In the genomic region with DNA sequence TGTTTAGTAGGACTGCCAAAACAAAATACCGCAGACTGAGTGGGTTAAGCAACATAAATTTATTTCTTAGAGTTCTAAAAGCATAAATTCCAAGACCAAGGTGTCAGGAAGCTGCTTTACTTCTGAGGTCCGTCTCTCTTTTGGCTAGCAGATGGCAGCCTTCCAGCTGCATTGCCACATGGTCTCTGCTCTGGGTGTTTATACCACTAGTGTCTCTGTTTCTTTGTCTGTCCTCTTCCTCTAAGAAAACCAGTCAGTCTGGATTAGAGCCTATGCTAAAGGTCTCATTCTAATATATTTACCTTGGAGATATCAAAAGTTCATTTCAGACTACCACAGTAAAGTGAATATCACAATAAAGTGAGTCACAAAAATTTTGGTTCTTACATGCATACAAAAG, we compare ENCODE assay signal across 20 cellular contexts.
A peak's percentile ranks its signal among the peaks of the same experiment; 100 is the strongest.
DNase-seq lines count a peak whose midpoint lies in the region; TF ChIP-seq lines count a peak whose summit lies in the region.
"Had no signal": no experiment of that assay in that cellular context is flagged by ENCODE, and none has a peak within 500 bp of the region (broad histone marks: within the 10 kb centered on the region; RNA-seq: fewer than 3 reads in every experiment).

No MANE protein-coding gene starts in this region.

- H3K27me3 ChIP-seq in SK-N-SH (ENCODE audit: insufficient read depth) (no peaks in the 10 kb centered on the region), prostate gland (replicated peaks; ENCODE audit: insufficient read depth) (no peaks in the 10 kb centered on the region)
- H3K27me3 ChIP-seq: gastrocnemius medialis, right atrium auricular region, upper lobe of right lung had no signal

- H3K9me2 ChIP-seq in SK-N-SH = no peaks in the 10 kb centered on the region

- peaks cover 0 to 2% of the 10 kb centered on the region in 2 experiments; a peak in 3 of 4 replicates for H3K4me1 ChIP-seq in SK-N-SH (ENCODE audit: control insufficient read depth in 1 of 2, insufficient read depth in 2 of 2, low read depth in 1 of 2, low read length in 1 of 2)
- H3K4me1 ChIP-seq in prostate gland (replicated peaks) = no peaks in the 10 kb centered on the region
- H3K4me1 ChIP-seq: A549, gastrocnemius medialis, right atrium auricular region, upper lobe of right lung had no signal

- no peak for TF ChIP-seq POLR2A in prostate gland (IDR thresholded peaks at IDR 0.05)

- H3K4me3 ChIP-seq in LNCaP clone FGC (ENCODE audit: low read depth, low read length) (no peak overlapping the region), choroid plexus epithelial cell (ENCODE audit: low read depth, low read length) (no peak overlapping the region), SK-N-SH (ENCODE audit: low read depth in 2 of 2, low read length in 1 of 2) (no peak overlapping the region), prostate gland (no peak overlapping the region)
- H3K4me3 ChIP-seq: A549, gastrocnemius medialis, right atrium auricular region, upper lobe of right lung had no signal

- no peaks in the 10 kb centered on the region for H3K79me2 ChIP-seq in SK-N-SH (ENCODE audit: insufficient read depth)

- H3K9me3 ChIP-seq in SK-N-SH (no peaks in the 10 kb centered on the region), prostate gland (no peaks in the 10 kb centered on the region)
- H3K9me3 ChIP-seq: A549, gastrocnemius medialis, upper lobe of right lung had no signal

- no peak overlapping the region for H3K9ac ChIP-seq in SK-N-SH

- 59% methylated on average over 2 of the region's 2 CpGs for WGBS in SK-N-SH (ENCODE audit: low lambda C conversion rate)
- WGBS in prostate gland = 21% methylated on average over 2 of the region's 2 CpGs

- H3K36me3 ChIP-seq in SK-N-SH (replicated peaks in 1 of 2; ENCODE audit: control insufficient read depth in 1 of 2, insufficient read depth in 2 of 2, low read length in 1 of 2) = no peaks in the 10 kb centered on the region
- H3K36me3 ChIP-seq in prostate gland = no peaks in the 10 kb centered on the region
- H3K36me3 ChIP-seq: gastrocnemius medialis, right atrium auricular region, upper lobe of right lung had no signal

- TF ChIP-seq EP300 in SK-N-SH (IDR thresholded peaks at IDR 0.05; ENCODE audit: borderline replicate concordance in 1 of 2, low read depth in 1 of 2, low read length in 1 of 2) = no peak

- no peaks in the 10 kb centered on the region for H4K20me1 ChIP-seq in SK-N-SH (ENCODE audit: insufficient read depth)

- no peak overlapping the region for H3K4me2 ChIP-seq in SK-N-SH
- H3K4me2 ChIP-seq: A549 had no signal

- no peaks in the 10 kb centered on the region for H3F3A ChIP-seq in SK-N-SH (replicated peaks; ENCODE audit: insufficient read depth)

- TF ChIP-seq CTCF in LNCaP clone FGC (IDR thresholded peaks at IDR 0.05; ENCODE audit: control insufficient read depth, extremely low read depth, insufficient read depth) (no peak), choroid plexus epithelial cell (conservative IDR thresholded peaks at IDR 0.05; ENCODE audit: low read depth, low read length) (no peak), SK-N-SH (IDR thresholded peaks at IDR 0.05) (no peak), prostate gland (IDR thresholded peaks at IDR 0.05) (no peak)

- TF ChIP-seq RAD21 in SK-N-SH (IDR thresholded peaks at IDR 0.05; ENCODE audit: low read length) = no peak

- DNase-seq in NCI-H524 (lab: John Stamatoyannopoulos, UW) (peak; percentile 4 to 35), NCI-H524 treated with DMSO at 0.1 percent for 48 hours (lab: John Stamatoyannopoulos, UW) (no peak), LNCaP clone FGC (ENCODE audit: low read depth) (peak; percentile 86), choroid plexus epithelial cell (ENCODE audit: low read depth) (peak; percentile 2), ureter (ENCODE audit: low spot score) (peak; percentile 43), SK-N-SH (no peak), ACHN (no peak), prostate gland (ENCODE audit: low spot score) (no peak)
- DNase-seq: activated CD4-positive, alpha-beta memory T cell treated with anti-CD3 and anti-CD28 coated beads, Interleukin-2, amount 10 ng/mL, durations not matched to agents 7 days and 5 days; activated CD4-positive, CD25-positive, alpha-beta regulatory T cell; activated T-cell treated with anti-CD3 and anti-CD28 coated beads, Interleukin-2, amount 50 U/mL, for 1 hour; central memory CD4-positive, alpha-beta T cell; DMS153; gastrocnemius medialis; kidney glomerular epithelial cell; naive B cell; stimulated activated CD8-positive, alpha-beta memory T cell treated with anti-CD3 and anti-CD28 coated beads, Interleukin-4, amount 100 ng/mL, for 48 hours; upper lobe of right lung had no signal

- POLR2A ChIA-PET in SK-N-SH (lab: Yijun Ruan, JAX) = no interaction called here

- in situ Hi-C loops in ACHN (cut with HindIII; ENCODE audit: low pct_ligation_motif_present, low pct_unique_long_range_greater_than_20kb, low sequenced_read_pairs) = no loop called here

- CTCF ChIA-PET in SK-N-SH (lab: Yijun Ruan, JAX) = interaction anchor here (1.3 kb wide), 1 partner anchor 18 kb away, joined by 3 read pairs; no protein-coding TSS in a partner anchor

- intact Hi-C loops in prostate gland (cut with DNase I) = no loop called here

- H2AFZ ChIP-seq in SK-N-SH (ENCODE audit: low read depth) = no peak overlapping the region

- H3K27ac ChIP-seq in SK-N-SH (ENCODE audit: low read depth in 2 of 2, low read length in 1 of 2) (no peak overlapping the region), prostate gland (no peak overlapping the region)
- H3K27ac ChIP-seq: A549, gastrocnemius medialis, right atrium auricular region, upper lobe of right lung had no signal

TF ChIP-seq in SK-N-SH, 30 proteins besides CTCF, POLR2A, EP300 and RAD21:
- TF ChIP-seq SMC3 (IDR thresholded peaks at IDR 0.05; ENCODE audit: low read depth, low read length) (no peak), POLR2AphosphoS5 (IDR thresholded peaks at IDR 0.05; ENCODE audit: low read depth, low read length) (no peak), FOXJ3 (CRISPR knock-in tag; IDR thresholded peaks at IDR 0.05) (no peak), SIN3A (IDR thresholded peaks at IDR 0.05; ENCODE audit: borderline replicate concordance, low read depth, low read length) (no peak)
- TF ChIP-seq, protein P1, sequence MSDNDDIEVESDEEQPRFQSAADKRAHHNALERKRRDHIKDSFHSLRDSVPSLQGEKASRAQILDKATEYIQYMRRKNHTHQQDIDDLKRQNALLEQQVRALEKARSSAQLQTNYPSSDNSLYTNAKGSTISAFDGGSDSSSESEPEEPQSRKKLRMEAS (IDR thresholded peaks at IDR 0.05; ENCODE audit: low read depth) = no peak

Comparison
In these comparisons a context has a peak if more than half of its experiments do, and no peak if none do; other contexts are left out.
1. DNase-seq: peak in NCI-H524 (2 of 2), LNCaP clone FGC (single experiment), choroid plexus epithelial cell (single experiment) and ureter (single experiment); none in NCI-H524 treated with DMSO at 0.1 percent for 48 hours (single experiment), SK-N-SH (single experiment), ACHN (single experiment) and prostate gland (single experiment).